In genomic region chr19:1019616-1019961, GRCh38 we compare ENCODE assay signal across 8 cellular contexts. TPM values are rescaled to one million over a fixed set of nuclear protein-coding genes. Genes with fewer than 3 reads are reported as not detected.
DNase-seq lines count a peak whose midpoint lies in the region; ATAC-seq and TF ChIP-seq lines count a peak whose summit lies in the region.
"Had no signal": no experiment of that assay in that cellular context is flagged by ENCODE, and none has a peak within 500 bp of the region (broad histone marks: within the 10 kb centered on the region; RNA-seq: fewer than 3 reads in every experiment).

No MANE protein-coding gene starts in this region.

- H3K27ac Mint-ChIP-seq in HFFc6 = peak overlapping the region; percentile 81
- peak overlapping the region; percentile 100 for H3K27ac Mint-ChIP-seq in activated T-helper 17 cell treated with anti-CD3 and anti-CD28 coated beads, Interleukin-2, amount 50 U/mL, for 72 hours
- H3K27ac Mint-ChIP-seq in stimulated activated memory B cell treated with anti-CD40 and anti-IgM and Interleukin-4, amounts not matched to agents 10 μg/mL and 1 μg/mL and 100 μg/mL, for 72 hours = peak overlapping the region; percentile 94

- DNase-seq in HFFc6 (no peak), NCI-H526 (lab: John Stamatoyannopoulos, UW) (no peak), ecto neural progenitor cell (ENCODE audit: low spot score) (no peak)
- DNase-seq: activated CD4-positive, alpha-beta T cell treated with anti-CD3 and anti-CD28 coated beads, Interleukin-2, amount 50 U/mL, for 1 hour had no signal

- H3K4me1 Mint-ChIP-seq in HFFc6 (ENCODE audit: low read depth) = peaks cover 31% of the 10 kb centered on the region
- peaks cover 15% of the 10 kb centered on the region for H3K4me1 Mint-ChIP-seq in activated T-helper 17 cell treated with anti-CD3 and anti-CD28 coated beads, Interleukin-2, amount 50 U/mL, for 72 hours
- H3K4me1 Mint-ChIP-seq in stimulated activated memory B cell treated with anti-CD40 and anti-IgM and Interleukin-4, amounts not matched to agents 10 μg/mL and 1 μg/mL and 100 μg/mL, for 72 hours = peaks cover 55% of the 10 kb centered on the region

- H3K4me3 ChIP-seq in iPS-18c (ENCODE audit: insufficient read depth, low read depth, low read length) = peak overlapping the region; percentile 89

- H3K9me3 Mint-ChIP-seq in HFFc6 = peaks cover 4% of the 10 kb centered on the region; the same call in 1 of the 2 replicates
- no peaks in the 10 kb centered on the region for H3K9me3 Mint-ChIP-seq in activated T-helper 17 cell treated with anti-CD3 and anti-CD28 coated beads, Interleukin-2, amount 50 U/mL, for 72 hours
- no peaks in the 10 kb centered on the region for H3K9me3 Mint-ChIP-seq in stimulated activated memory B cell treated with anti-CD40 and anti-IgM and Interleukin-4, amounts not matched to agents 10 μg/mL and 1 μg/mL and 100 μg/mL, for 72 hours

- no peaks in the 10 kb centered on the region for H3K36me3 Mint-ChIP-seq in HFFc6 (ENCODE audit: low read depth)
- peaks cover 30% of the 10 kb centered on the region for H3K36me3 Mint-ChIP-seq in activated T-helper 17 cell treated with anti-CD3 and anti-CD28 coated beads, Interleukin-2, amount 50 U/mL, for 72 hours (ENCODE audit: low read depth)
- H3K36me3 Mint-ChIP-seq in stimulated activated memory B cell treated with anti-CD40 and anti-IgM and Interleukin-4, amounts not matched to agents 10 μg/mL and 1 μg/mL and 100 μg/mL, for 72 hours = peaks cover 7% of the 10 kb centered on the region

- H3K27me3 Mint-ChIP-seq in HFFc6 (ENCODE audit: insufficient read depth) = no peaks in the 10 kb centered on the region; the same call in none of the 2 replicates
- H3K27me3 Mint-ChIP-seq in activated T-helper 17 cell treated with anti-CD3 and anti-CD28 coated beads, Interleukin-2, amount 50 U/mL, for 72 hours = no peaks in the 10 kb centered on the region
- H3K27me3 Mint-ChIP-seq in stimulated activated memory B cell treated with anti-CD40 and anti-IgM and Interleukin-4, amounts not matched to agents 10 μg/mL and 1 μg/mL and 100 μg/mL, for 72 hours = no peaks in the 10 kb centered on the region

- no peaks in the 10 kb centered on the region for H3K9me3 ChIP-seq in iPS-18c (ENCODE audit: control insufficient read depth, insufficient read depth, low read length)

- H3K4me3 Mint-ChIP-seq in HFFc6 = peak overlapping the region; percentile 93
- peak overlapping the region; percentile 91 for H3K4me3 Mint-ChIP-seq in activated T-helper 17 cell treated with anti-CD3 and anti-CD28 coated beads, Interleukin-2, amount 50 U/mL, for 72 hours
- H3K4me3 Mint-ChIP-seq in stimulated activated memory B cell treated with anti-CD40 and anti-IgM and Interleukin-4, amounts not matched to agents 10 μg/mL and 1 μg/mL and 100 μg/mL, for 72 hours = peak overlapping the region; percentile 91

- TF ChIP-seq CTCF in HFFc6 (IDR thresholded peaks at IDR 0.05) = no peak

- ATAC-seq in activated T-helper 17 cell treated with anti-CD3 and anti-CD28 coated beads, Interleukin-2, amount 50 U/mL, for 72 hours (replicated peaks) = no peak
- ATAC-seq in stimulated activated memory B cell treated with anti-CD40 and anti-IgM and Interleukin-4, amounts not matched to agents 10 μg/mL and 1 μg/mL and 100 μg/mL, for 72 hours = no peak
- ATAC-seq in GM21723 (IDR thresholded peaks at IDR 0.05; ENCODE audit: unreplicated experiment) = no peak

RNA-seq across cellular contexts. Expression of gene TMEM259, which starts 1.3 kb away (rescaled TPM):
- total RNA-seq in HFFc6 (2021; fragmentation: NEBNext Ultra II Directional; extraction: Animal tissue kit (Norgen Biotek cat#: 25700)) = 100 to 1,000 TPM; 127 to 164 (median 149) TPM
- total RNA-seq in activated T-helper 17 cell treated with anti-CD3 and anti-CD28 coated beads, Interleukin-2, amount 50 U/mL, for 72 hours = 100 to 1,000 TPM; 101 to 120 TPM

RNA-seq across cellular contexts. Expression of gene RNU6-2, which starts 1.7 kb away (rescaled TPM):
- not detected for total RNA-seq in HFFc6 (2021; fragmentation: NEBNext Ultra II Directional; extraction: Animal tissue kit (Norgen Biotek cat#: 25700))
- not detected for total RNA-seq in activated T-helper 17 cell treated with anti-CD3 and anti-CD28 coated beads, Interleukin-2, amount 50 U/mL, for 72 hours

RNA-seq across cellular contexts. Expression of gene CNN2, which starts 6.8 kb away (rescaled TPM):
- total RNA-seq in HFFc6 (2021; fragmentation: NEBNext Ultra II Directional; extraction: Animal tissue kit (Norgen Biotek cat#: 25700)) = 100 to 1,000 TPM; 483 to 579 (median 507) TPM
- total RNA-seq in activated T-helper 17 cell treated with anti-CD3 and anti-CD28 coated beads, Interleukin-2, amount 50 U/mL, for 72 hours = 100 to 1,000 TPM; 152 to 246 TPM

RNA-seq across cellular contexts. Expression of gene GRIN3B, which starts 19.4 kb away (rescaled TPM):
- under 1 TPM; 0.34 to 0.66 (median 0.41) TPM for total RNA-seq in HFFc6 (2021; fragmentation: NEBNext Ultra II Directional; extraction: Animal tissue kit (Norgen Biotek cat#: 25700))
- under 1 TPM in 1 of 2 donors, not detected in 1; 0.21 TPM for total RNA-seq in activated T-helper 17 cell treated with anti-CD3 and anti-CD28 coated beads, Interleukin-2, amount 50 U/mL, for 72 hours

RNA-seq across cellular contexts. Expression of gene ABCA7, which starts 20.3 kb away (rescaled TPM):
- total RNA-seq in HFFc6 (2021; fragmentation: NEBNext Ultra II Directional; extraction: Animal tissue kit (Norgen Biotek cat#: 25700)) = 1 to 10 TPM; 4.6 to 8.1 (median 6.6) TPM
- total RNA-seq in activated T-helper 17 cell treated with anti-CD3 and anti-CD28 coated beads, Interleukin-2, amount 50 U/mL, for 72 hours = 10 to 100 TPM; 21.8 to 31.2 TPM
